ENCODE assay signal across 8 cellular contexts in the genomic region with DNA sequence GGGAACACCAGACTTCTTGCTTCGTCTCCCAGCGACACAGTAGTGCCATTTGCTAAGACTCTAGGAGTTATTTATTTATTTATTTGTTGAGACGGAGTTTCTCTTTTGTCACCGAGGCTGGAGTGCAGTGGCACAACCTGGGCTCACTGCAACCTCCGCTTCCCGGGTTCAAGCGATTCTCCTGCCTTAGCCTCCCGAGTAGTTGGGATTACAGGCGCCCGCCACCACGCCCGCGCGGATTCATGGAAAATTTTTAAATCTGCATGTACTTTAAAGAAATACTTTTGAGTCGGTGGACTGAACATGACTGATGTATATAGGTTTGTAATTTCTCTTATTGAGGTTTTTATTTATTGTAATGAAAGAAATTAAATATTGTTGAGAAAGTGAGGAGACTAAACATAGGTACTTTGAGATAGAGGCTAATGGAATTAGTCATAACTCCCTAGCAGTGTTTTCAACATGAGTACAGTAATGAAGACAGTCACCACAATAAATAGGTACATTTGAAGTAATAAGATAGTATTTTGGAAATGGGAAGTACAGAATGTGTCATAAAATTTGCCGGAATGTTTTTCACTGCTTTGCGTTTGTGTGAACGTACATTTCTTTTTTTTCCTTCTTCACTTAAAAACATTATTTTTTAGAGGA. TPM values are rescaled to one million over a fixed set of nuclear protein-coding genes. Genes with fewer than 3 reads are reported as not detected.
DNase-seq lines count a peak whose midpoint lies in the region; ATAC-seq and TF ChIP-seq lines count a peak whose summit lies in the region.

No MANE protein-coding gene starts in this region.

- H3K9me3 Mint-ChIP-seq in activated CD4-positive, alpha-beta T cell treated with anti-CD3 and anti-CD28 coated beads, Interleukin-2, amount 10 ng/mL, durations not matched to agents 7 days and 5 days, result no peaks in the 10 kb centered on the region
- no peaks in the 10 kb centered on the region for H3K9me3 Mint-ChIP-seq in activated T-helper 2 cell treated with anti-CD3 and anti-CD28 coated beads, Interferon-gamma antibody, Interleukin-2, Interleukin-4, amounts not matched to agents 10 μg/mL and 5 μg/mL and 100 μg/mL, durations not matched to agents 14 hours and 24 hours and 36 hours

- TF ChIP-seq CTCF in thoracic aorta (IDR thresholded peaks at IDR 0.05), result no peak

- no peaks in the 10 kb centered on the region for H3K27me3 ChIP-seq in thoracic aorta (replicated peaks; ENCODE audit: insufficient read depth)

- DNase-seq in activated CD4-positive, alpha-beta T cell treated with anti-CD3 and anti-CD28 coated beads, Interleukin-2, amount 10 ng/mL, durations not matched to agents 7 days and 5 days, result no peak
- no peak for DNase-seq in activated CD4-positive, alpha-beta T cell treated with anti-CD3 and anti-CD28 coated beads, Interleukin-2, amount 50 U/mL, for 4 hours
- no peak for DNase-seq in activated T-helper 2 cell treated with anti-CD3 and anti-CD28 coated beads, Interferon-gamma antibody, Interleukin-2, Interleukin-4, amounts not matched to agents 10 μg/mL and 5 μg/mL and 100 μg/mL, durations not matched to agents 14 hours and 24 hours and 36 hours (ENCODE audit: low spot score)
- peak; percentile 13 for DNase-seq in iris pigment epithelial cell (ENCODE audit: low read depth)
- no peak for DNase-seq in thoracic aorta (ENCODE audit: low spot score)
- DNase-seq in COLO668 (lab: John Stamatoyannopoulos, UW; ENCODE audit: unreplicated experiment), result no peak
- no peak for DNase-seq in A172 (ENCODE audit: low spot score)
- DNase-seq in NCI-H1092 treated with DMSO at 0.1 percent for 48 hours (lab: John Stamatoyannopoulos, UW), result no peak

- no peaks in the 10 kb centered on the region for H3K36me3 ChIP-seq in thoracic aorta

- CTCF ChIA-PET in activated CD4-positive, alpha-beta T cell treated with anti-CD3 and anti-CD28 coated beads, Interleukin-2, amount 10 ng/mL, durations not matched to agents 7 days and 5 days (lab: Charles Lee), result no interaction called here

- H3K4me3 ChIP-seq in thoracic aorta, result peak overlapping the region; percentile 92

- no peaks in the 10 kb centered on the region for H3K9me3 ChIP-seq in thoracic aorta

- intact Hi-C loops in activated T-helper 2 cell treated with anti-CD3 and anti-CD28 coated beads, Interferon-gamma antibody, Interleukin-2, Interleukin-4, amounts not matched to agents 10 μg/mL and 5 μg/mL and 100 μg/mL, durations not matched to agents 14 hours and 24 hours and 36 hours (cut with micrococcal nuclease), result no loop called here

- H3K27ac Mint-ChIP-seq in activated CD4-positive, alpha-beta T cell treated with anti-CD3 and anti-CD28 coated beads, Interleukin-2, amount 10 ng/mL, durations not matched to agents 7 days and 5 days, result peak overlapping the region; percentile 96
- H3K27ac Mint-ChIP-seq in activated T-helper 2 cell treated with anti-CD3 and anti-CD28 coated beads, Interferon-gamma antibody, Interleukin-2, Interleukin-4, amounts not matched to agents 10 μg/mL and 5 μg/mL and 100 μg/mL, durations not matched to agents 14 hours and 24 hours and 36 hours, result peak overlapping the region; percentile 93

- peaks cover 23% of the 10 kb centered on the region for H3K4me1 Mint-ChIP-seq in activated CD4-positive, alpha-beta T cell treated with anti-CD3 and anti-CD28 coated beads, Interleukin-2, amount 10 ng/mL, durations not matched to agents 7 days and 5 days
- H3K4me1 Mint-ChIP-seq in activated T-helper 2 cell treated with anti-CD3 and anti-CD28 coated beads, Interferon-gamma antibody, Interleukin-2, Interleukin-4, amounts not matched to agents 10 μg/mL and 5 μg/mL and 100 μg/mL, durations not matched to agents 14 hours and 24 hours and 36 hours (ENCODE audit: low read depth), result peaks cover 8% of the 10 kb centered on the region

- peaks cover 4% of the 10 kb centered on the region for H3K36me3 Mint-ChIP-seq in activated CD4-positive, alpha-beta T cell treated with anti-CD3 and anti-CD28 coated beads, Interleukin-2, amount 10 ng/mL, durations not matched to agents 7 days and 5 days (ENCODE audit: low read depth)
- peaks cover 3% of the 10 kb centered on the region for H3K36me3 Mint-ChIP-seq in activated T-helper 2 cell treated with anti-CD3 and anti-CD28 coated beads, Interferon-gamma antibody, Interleukin-2, Interleukin-4, amounts not matched to agents 10 μg/mL and 5 μg/mL and 100 μg/mL, durations not matched to agents 14 hours and 24 hours and 36 hours (ENCODE audit: low read depth)

- H3K4me3 Mint-ChIP-seq in activated CD4-positive, alpha-beta T cell treated with anti-CD3 and anti-CD28 coated beads, Interleukin-2, amount 10 ng/mL, durations not matched to agents 7 days and 5 days, result peak overlapping the region; percentile 99
- H3K4me3 Mint-ChIP-seq in activated T-helper 2 cell treated with anti-CD3 and anti-CD28 coated beads, Interferon-gamma antibody, Interleukin-2, Interleukin-4, amounts not matched to agents 10 μg/mL and 5 μg/mL and 100 μg/mL, durations not matched to agents 14 hours and 24 hours and 36 hours (ENCODE audit: low read depth), result peak overlapping the region; percentile 97

- no peak overlapping the region for H3K27ac ChIP-seq in thoracic aorta

- ATAC-seq in thoracic aorta (ENCODE audit: insufficient number of reproducible peaks, low FRiP score, low read depth), result no peak

- H3K27me3 Mint-ChIP-seq in activated CD4-positive, alpha-beta T cell treated with anti-CD3 and anti-CD28 coated beads, Interleukin-2, amount 10 ng/mL, durations not matched to agents 7 days and 5 days, result peaks cover 4% of the 10 kb centered on the region
- H3K27me3 Mint-ChIP-seq in activated T-helper 2 cell treated with anti-CD3 and anti-CD28 coated beads, Interferon-gamma antibody, Interleukin-2, Interleukin-4, amounts not matched to agents 10 μg/mL and 5 μg/mL and 100 μg/mL, durations not matched to agents 14 hours and 24 hours and 36 hours (ENCODE audit: low read depth), result peaks cover 8% of the 10 kb centered on the region

- POLR2A ChIA-PET in activated CD4-positive, alpha-beta T cell treated with anti-CD3 and anti-CD28 coated beads, Interleukin-2, amount 10 ng/mL, durations not matched to agents 7 days and 5 days (lab: Charles Lee), result no interaction called here

- H3K4me1 ChIP-seq in thoracic aorta (ENCODE audit: control insufficient read depth in 1 of 2, low read depth in 2 of 2), result peaks cover 6 to 10% of the 10 kb centered on the region in 2 donors

RNA-seq across cellular contexts. Expression of a gene that starts 1.0 kb away (rescaled TPM):
- total RNA-seq in activated CD4-positive, alpha-beta T cell treated with anti-CD3 and anti-CD28 coated beads, Interleukin-2, amount 10 ng/mL, durations not matched to agents 7 days and 5 days, result 10 to 100 TPM; 11.2 to 13.2 TPM
- 26.0 and 26.2 TPM in 2 replicates for total RNA-seq in activated T-helper 2 cell treated with anti-CD3 and anti-CD28 coated beads, Interferon-gamma antibody, Interleukin-2, Interleukin-4, amounts not matched to agents 10 μg/mL and 5 μg/mL and 100 μg/mL, durations not matched to agents 14 hours and 24 hours and 36 hours
- 10 to 100 TPM; 14.1 to 14.2 TPM for total RNA-seq in thoracic aorta
- 82.0 and 108 TPM in 2 replicates for total RNA-seq in A172 (2014; rRNA removed; shearing (Covaris generic))
